In genomic region chr11:2330696-2331095, GRCh38 we compare ENCODE assay signal across 26 cellular contexts. TPM values are rescaled to one million over a fixed set of nuclear protein-coding genes. Genes with fewer than 3 reads are reported as not detected.
DNase-seq lines count a peak whose midpoint lies in the region; ATAC-seq lines count a peak whose summit lies in the region.
"Had no signal": no experiment of that assay in that cellular context is flagged by ENCODE, and none has a peak within 500 bp of the region (broad histone marks: within the 10 kb centered on the region; RNA-seq: fewer than 3 reads in every experiment).

No MANE protein-coding gene starts in this region.

- no peaks in the 10 kb centered on the region for H3K27me3 ChIP-seq in neuronal stem cell (ENCODE audit: control insufficient read depth in 3 of 3, insufficient read depth in 3 of 3, low read depth in 1 of 3, low read length in 3 of 3)
- H3K27me3 ChIP-seq: BE2C, BLaER1 had no signal

- ATAC-seq in esophagus mucosa, result no peak
- ATAC-seq: GM12878 had no signal

- no peak overlapping the region for H2AFZ ChIP-seq in neuronal stem cell (ENCODE audit: low read length)

- H4K8ac ChIP-seq in neuronal stem cell (ENCODE audit: low read depth, low read length), result no peak overlapping the region

- H2BK15ac ChIP-seq in neuronal stem cell (ENCODE audit: low read length), result no peak overlapping the region

- H3K4me3 ChIP-seq in neuronal stem cell (ENCODE audit: low read length in 2 of 2), result no peak overlapping the region
- H3K4me3 ChIP-seq: BLaER1, GM12878 had no signal

- DNase-seq in activated effector memory CD4-positive, alpha-beta T cell treated with anti-CD3 and anti-CD28 coated beads, Interleukin-2, amount 50 U/mL, for 16 hours, result peak; percentile 6
- no peak for DNase-seq in activated effector memory CD4-positive, alpha-beta T cell treated with Interleukin-2 at 50 U/mL for 16 hours
- DNase-seq in neuronal stem cell (ENCODE audit: low spot score) (no peak), SKM-1 (lab: John Stamatoyannopoulos, UW; ENCODE audit: unreplicated experiment) (no peak)
- DNase-seq: 8988T; ACHN; BE2C; C1 segment of cervical spinal cord; CD4-positive, alpha-beta memory T cell; CD4-positive, CD25-positive, alpha-beta regulatory T cell; CD8-positive, alpha-beta memory T cell; COR-L47; DMS 273 treated with DMSO at 0.1 percent for 48 hours; DMS153; DMS53; DMS79; DND-41; EL; GDM1 had no signal

- WGBS in neuronal stem cell (ENCODE audit: extremely low coverage in 2 of 2, insufficient read length in 2 of 2, insufficient replicate concordance in 1 of 2), 2 donors, result no CpG with 5 or more reads among the region's 6 CpGs

- no peak overlapping the region for H3K23ac ChIP-seq in neuronal stem cell (ENCODE audit: low read depth, low read length, poor library complexity)

- no peak overlapping the region for H3K4ac ChIP-seq in neuronal stem cell (ENCODE audit: low read length)

- H2BK12ac ChIP-seq in neuronal stem cell (ENCODE audit: low read length), result no peak overlapping the region

- no peak overlapping the region for H2BK120ac ChIP-seq in neuronal stem cell (ENCODE audit: low read depth, low read length)

- no peak overlapping the region for H3K27ac ChIP-seq in neuronal stem cell (replicated peaks; ENCODE audit: low read length)
- H3K27ac ChIP-seq: BLaER1 had no signal

- peaks cover 2 to 7% of the 10 kb centered on the region in 2 donors for H3K9me3 ChIP-seq in neuronal stem cell (replicated peaks in 1 of 2; ENCODE audit: control insufficient read depth in 2 of 2, insufficient read depth in 1 of 2, low read depth in 1 of 2, low read length in 2 of 2)
- H3K9me3 ChIP-seq: BE2C had no signal

- no peak overlapping the region for H2BK5ac ChIP-seq in neuronal stem cell (ENCODE audit: low read length)

- H3K4me2 ChIP-seq in neuronal stem cell (ENCODE audit: insufficient read depth, low read length, poor library complexity, severe bottlenecking), result no peak overlapping the region
- H3K4me2 ChIP-seq: BLaER1 had no signal

- peak overlapping the region; percentile 13 for H2AK5ac ChIP-seq in neuronal stem cell (ENCODE audit: low read depth, low read length)

- no peaks in the 10 kb centered on the region for H3K36me3 ChIP-seq in neuronal stem cell (replicated peaks in 1 of 2; ENCODE audit: control insufficient read depth in 2 of 2, insufficient read depth in 2 of 2, low read length in 2 of 2)
- H3K36me3 ChIP-seq: BE2C, BLaER1 had no signal

- no peaks in the 10 kb centered on the region for H3K79me1 ChIP-seq in neuronal stem cell (ENCODE audit: low read depth, low read length)

- H3K9ac ChIP-seq in neuronal stem cell (ENCODE audit: low read depth, low read length, poor library complexity), result no peak overlapping the region
- H3K9ac ChIP-seq: BLaER1 had no signal

- H3K18ac ChIP-seq in neuronal stem cell (ENCODE audit: low read length), result peak overlapping the region; percentile 62

- H3K4me1 ChIP-seq in neuronal stem cell (ENCODE audit: control insufficient read depth in 2 of 2, insufficient read depth in 1 of 2, low read depth in 1 of 2, low read length in 2 of 2), result peaks cover 0 to 31% of the 10 kb centered on the region in 2 donors
- H3K4me1 ChIP-seq: BE2C had no signal

- no peak overlapping the region for H4K91ac ChIP-seq in neuronal stem cell (ENCODE audit: low read depth, low read length, poor library complexity)

- no peak overlapping the region for H3K14ac ChIP-seq in neuronal stem cell (ENCODE audit: low read length)

RNA-seq across cellular contexts. Expression of gene TSPAN32, which starts 28.9 kb away (rescaled TPM):
- polyA plus RNA-seq in neuronal stem cell (2013, experiment 1 of 2), result not detected
- 0.01 TPM for polyA plus RNA-seq in neuronal stem cell (2013, experiment 2 of 2)
- not detected for total RNA-seq in esophagus mucosa
- total RNA-seq: A673, Daoy, G401, GM12878 had no signal

RNA-seq across cellular contexts. Expression of gene C11orf21, which starts 29.0 kb away (rescaled TPM):
- not detected for polyA plus RNA-seq in neuronal stem cell (2013, experiment 1 of 2)
- not detected for polyA plus RNA-seq in neuronal stem cell (2013, experiment 2 of 2)
- total RNA-seq in esophagus mucosa, result 0.08 TPM
- total RNA-seq: A673, G401 had no signal
- polyA plus RNA-seq: AG04450 had no signal

RNA-seq across cellular contexts. Expression of gene CD81, which starts 46.4 kb away (rescaled TPM):
- polyA plus RNA-seq in neuronal stem cell (2013, experiment 1 of 2), result 200 TPM
- polyA plus RNA-seq in neuronal stem cell (2013, experiment 2 of 2), result 195 TPM
- 150 TPM for total RNA-seq in esophagus mucosa
